11 cellular contexts compared by ENCODE assay signal in the genomic region with DNA sequence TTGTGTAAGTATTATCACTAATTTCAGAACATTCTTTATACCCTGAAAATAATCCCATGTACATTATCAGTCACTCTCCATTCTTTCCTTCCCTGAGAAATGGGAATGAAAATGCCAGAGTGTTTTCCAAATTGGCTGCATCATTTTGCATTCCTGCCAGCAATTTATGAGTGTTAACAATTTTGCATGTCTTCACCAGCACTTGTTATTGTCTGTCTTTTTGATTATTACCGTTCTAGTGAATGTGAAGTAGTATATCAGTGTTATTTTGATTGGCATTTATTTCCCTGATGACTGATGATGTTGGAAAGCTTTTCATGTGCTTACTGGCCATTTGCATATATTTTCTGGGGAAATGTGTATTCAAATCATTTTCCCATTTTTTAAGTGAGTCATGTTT.
"Had no signal": no experiment of that assay in that cellular context is flagged by ENCODE, and none has a peak within 500 bp of the region (broad histone marks: within the 10 kb centered on the region; RNA-seq: fewer than 3 reads in every experiment).

No MANE protein-coding gene starts in this region.

- H3K9ac ChIP-seq: GM23248 had no signal

- H3K4me3 ChIP-seq: GM23248, GM23338, HAP-1 had no signal

- ATAC-seq: GM23338, HCT116 had no signal

- FAIRE-seq: H1, H54 had no signal

- H3K4me2 ChIP-seq: GM23338 had no signal

- H3K27ac ChIP-seq: GM23248 had no signal

- H3K4me1 ChIP-seq: HAP-1 had no signal

- H3K36me3 ChIP-seq: HAP-1 had no signal

- DNase-seq: GM23248, GOT3, H7, H9, HCEC 1CT, HFFc6 had no signal

- H3K9me3 ChIP-seq: HAP-1 had no signal

- H2AFZ ChIP-seq: GM23248, GM23338 had no signal
